In the genomic region with DNA sequence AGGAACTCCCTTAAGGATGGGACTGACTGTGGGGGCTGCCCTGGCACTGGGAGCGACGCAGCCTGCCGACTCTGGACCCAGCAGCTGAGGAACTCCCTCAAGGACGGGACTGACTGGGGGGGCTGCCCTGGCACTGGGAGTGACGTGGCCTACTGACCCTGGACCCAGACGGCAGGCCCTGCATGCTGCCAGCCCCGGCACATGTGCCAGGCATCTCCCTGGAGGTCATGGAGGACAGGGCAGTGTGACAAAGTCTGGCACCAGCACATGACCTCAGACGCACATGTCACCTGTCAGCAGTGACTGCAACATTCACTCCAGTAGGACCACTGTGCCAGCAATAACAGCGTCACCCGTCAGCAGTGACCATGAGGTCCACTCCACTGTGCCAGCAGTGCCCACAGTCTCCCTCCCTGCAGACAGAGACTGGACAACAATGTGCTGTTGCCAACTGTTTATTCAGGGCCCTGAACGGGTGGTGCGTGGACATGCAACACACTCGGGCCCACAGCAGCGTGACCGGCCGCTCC, we compare ENCODE assay signal across 21 cellular contexts. TPM values are rescaled to one million over a fixed set of nuclear protein-coding genes. Genes with fewer than 3 reads are reported as not detected.
DNase-seq lines count a peak whose midpoint lies in the region; ATAC-seq, FAIRE-seq and TF ChIP-seq lines count a peak whose summit lies in the region.
"Had no signal": no experiment of that assay in that cellular context is flagged by ENCODE, and none has a peak within 500 bp of the region (broad histone marks: within the 10 kb centered on the region; RNA-seq: fewer than 3 reads in every experiment).

No MANE protein-coding gene starts in this region.

- H4K8ac ChIP-seq in neuronal stem cell (ENCODE audit: low read depth, low read length): peak overlapping the region; percentile 89

- H3K79me2 ChIP-seq in K562 (ENCODE audit: control insufficient read depth, insufficient read depth, low read length) (peaks cover 26% of the 10 kb centered on the region), GM23338 (replicated peaks; ENCODE audit: insufficient read depth) (0 out of 2 replicates have a peak, but pooled peaks cover 5% of the 10 kb centered on the region)

- no peak overlapping the region for H2BK15ac ChIP-seq in neuronal stem cell (ENCODE audit: low read length)

- DNase-seq in K562 (ENCODE audit: extremely low read depth in 1 of 4, low spot score in 3 of 4) (no peak), heart left ventricle (peak; percentile 84 to 95 (median 87)), neuronal stem cell (ENCODE audit: low spot score) (no peak), tibial artery (peak; percentile 68 to 95), SW480 (ENCODE audit: low spot score) (no peak), GM23338 (ENCODE audit: low spot score) (no peak), NCI-H1092 treated with DMSO at 0.1 percent for 48 hours (lab: John Stamatoyannopoulos, UW) (no peak)
- DNase-seq: activated naive CD4-positive, alpha-beta T cell; effector memory CD8-positive, alpha-beta T cell; naive B cell; NCI-H1694; NCI-H524; SIG-M5; thyroid gland had no signal

- intact Hi-C loops in K562 (cut with micrococcal nuclease) (loop anchor here (5.0 kb wide), 1 partner anchor 93 kb away; a partner anchor contains a TSS), heart left ventricle (cut with DNase I) (loop anchor here in 9 of 10 donors (2.0 to 10.0 kb wide), 11 partner anchors 38 to 148 kb away; a partner anchor contains a TSS), tibial artery (cut with DNase I; ENCODE audit: low total_unique reads) (loop anchor here (5.0 kb wide), 2 partner anchors 53 to 148 kb away; a partner anchor contains a TSS)

- no peaks in the 10 kb centered on the region for H4K20me1 ChIP-seq in K562 (replicated peaks; ENCODE audit: control insufficient read depth, insufficient read depth, low read length)
- peaks cover 12% of the 10 kb centered on the region for H4K20me1 ChIP-seq in GM23338 (replicated peaks; ENCODE audit: insufficient read depth)

- no peak for TF ChIP-seq EP300 in K562 (IDR thresholded peaks at IDR 0.05; ENCODE audit: low read length)

- peak overlapping the region; percentile 2 for H3K23ac ChIP-seq in neuronal stem cell (ENCODE audit: low read depth, low read length, poor library complexity)

- 94% methylated on average over 11 of the region's 16 CpGs for WGBS in K562 (ENCODE audit: insufficient coverage, low coverage, missing lambda C conversion rate)
- 46 to 64% (median 51%) methylated on average over 7 to 16 of the region's 16 CpGs for WGBS in heart left ventricle, 4 donors
- no CpG with 5 or more reads among the region's 16 CpGs for WGBS in neuronal stem cell (ENCODE audit: extremely low coverage in 2 of 2, insufficient read length in 2 of 2, insufficient replicate concordance in 1 of 2), 2 donors

- no peak overlapping the region for H2AK5ac ChIP-seq in neuronal stem cell (ENCODE audit: low read depth, low read length)

- POLR2A ChIA-PET in K562 (lab: Yijun Ruan, JAX): interaction anchor here (0.6 to 1.8 kb wide), 2 partner anchors 14 to 29 kb away, joined by 3 to 4 read pairs; no protein-coding TSS in a partner anchor

- H2AFZ ChIP-seq in K562 (ENCODE audit: low read depth, low read length) (no peak overlapping the region), neuronal stem cell (ENCODE audit: low read length) (no peak overlapping the region), GM23338 (no peak overlapping the region)

- H3K9me2 ChIP-seq in GM23338 (ENCODE audit: insufficient read depth): no peaks in the 10 kb centered on the region

- 0 out of 2 replicates have a peak, but pooled peaks cover 3% of the 10 kb centered on the region for H3F3A ChIP-seq in GM23338 (replicated peaks; ENCODE audit: low read depth)

- H2BK12ac ChIP-seq in neuronal stem cell (ENCODE audit: low read length): no peak overlapping the region

- no peak overlapping the region for H3K4me3 Mint-ChIP-seq in GM23338
- H3K4me3 Mint-ChIP-seq: brain; effector memory CD8-positive, alpha-beta T cell had no signal

- no TSS peak for BruUV-seq in K562 (replicated peaks; lab: Mats Ljungman, UMichigan)

- H2BK120ac ChIP-seq in neuronal stem cell (ENCODE audit: low read depth, low read length): no peak overlapping the region

- peaks cover 10% of the 10 kb centered on the region for H3K27me3 Mint-ChIP-seq in GM23338 (ENCODE audit: insufficient read depth, low read depth, poor library complexity)
- H3K27me3 Mint-ChIP-seq: effector memory CD8-positive, alpha-beta T cell; naive B cell had no signal

- CTCF ChIA-PET in K562 (lab: Yijun Ruan, JAX; ENCODE audit: low intra/inter-chr PET ratio): no interaction called here

- no peak overlapping the region for H3K18ac ChIP-seq in neuronal stem cell (ENCODE audit: low read length)

- H3K4me3 ChIP-seq in K562 (no peak overlapping the region), heart left ventricle (peak overlapping the region in 1 of 12 donors; percentile 18), neuronal stem cell (ENCODE audit: low read length in 2 of 2) (peak overlapping the region in 1 of 2 donors; percentile 14), tibial artery (no peak overlapping the region), GM23338 (no peak overlapping the region)
- H3K4me3 ChIP-seq: HAP-1, thyroid gland had no signal

- ATAC-seq in K562: no peak
- ATAC-seq in heart left ventricle: peak; percentile 77 to 88 (median 84)
- no peak for ATAC-seq in HG03097 (IDR thresholded peaks at IDR 0.05; ENCODE audit: low FRiP score, unreplicated experiment)
- ATAC-seq in GM23338: no peak
- ATAC-seq: effector memory CD8-positive, alpha-beta T cell had no signal

- H3K9me3 ChIP-seq in K562 (replicated peaks; ENCODE audit: control insufficient read depth, insufficient read depth, low read depth, low read length): no peaks in the 10 kb centered on the region
- H3K9me3 ChIP-seq in heart left ventricle: no peaks in the 10 kb centered on the region
- peaks cover 0 to 4% of the 10 kb centered on the region in 2 donors for H3K9me3 ChIP-seq in neuronal stem cell (replicated peaks in 1 of 2; ENCODE audit: control insufficient read depth in 2 of 2, insufficient read depth in 1 of 2, low read depth in 1 of 2, low read length in 2 of 2)
- H3K9me3 ChIP-seq in tibial artery: no peaks in the 10 kb centered on the region
- H3K9me3 ChIP-seq: BE2C, HAP-1, thyroid gland had no signal

- no peak for TF ChIP-seq POLR2A in K562 (conservative IDR thresholded peaks at IDR 0.05)
- TF ChIP-seq POLR2A in heart left ventricle (IDR thresholded peaks at IDR 0.05): no peak

- in situ Hi-C loops in K562 (cut with MboI): no loop called here

- no peak overlapping the region for H3K4ac ChIP-seq in neuronal stem cell (ENCODE audit: low read length)

- no peak for TF ChIP-seq RAD21 in K562 (CRISPR knock-in tag; conservative IDR thresholded peaks at IDR 0.05 in 1 of 2, IDR thresholded peaks at IDR 0.05 in 1 of 2)

- peaks cover 40% of the 10 kb centered on the region for H3K36me3 Mint-ChIP-seq in GM23338 (ENCODE audit: low read depth)

- H3K27ac ChIP-seq in K562 (ENCODE audit: extremely low read depth, low read depth, low read length) (no peak overlapping the region), heart left ventricle (peak overlapping the region; percentile 47 to 98 (median 84)), neuronal stem cell (replicated peaks; ENCODE audit: low read length) (no peak overlapping the region), tibial artery (peak overlapping the region; percentile 71 to 78), GM23338 (ENCODE audit: low read depth) (no peak overlapping the region)
- H3K27ac ChIP-seq: thyroid gland had no signal

- H3K9me3 Mint-ChIP-seq in GM23338: no peaks in the 10 kb centered on the region
- H3K9me3 Mint-ChIP-seq: effector memory CD8-positive, alpha-beta T cell; naive B cell had no signal

- H3K9ac ChIP-seq in K562 (ENCODE audit: insufficient read depth in 1 of 2, low read depth in 2 of 2, low read length in 2 of 2) (no peak overlapping the region), neuronal stem cell (ENCODE audit: low read depth, low read length, poor library complexity) (no peak overlapping the region)

- TF ChIP-seq CTCF in K562 (IDR thresholded peaks at IDR 0.05 in 2 of 3, conservative IDR thresholded peaks at IDR 0.05 in 1 of 3; ENCODE audit: insufficient read depth in 2 of 3, low read depth in 1 of 3, low read length in 3 of 3): no peak
- no peak for TF ChIP-seq CTCF in heart left ventricle (IDR thresholded peaks at IDR 0.05)
- no peak for TF ChIP-seq CTCF in tibial artery (IDR thresholded peaks at IDR 0.05)
- no peak for TF ChIP-seq CTCF in GM23338 (conservative IDR thresholded peaks at IDR 0.05; ENCODE audit: low read depth in 2 of 2)

- peaks cover 3% of the 10 kb centered on the region for H3K9me1 ChIP-seq in K562 (ENCODE audit: control insufficient read depth, insufficient read depth, low read length)

- H4K91ac ChIP-seq in neuronal stem cell (ENCODE audit: low read depth, low read length, poor library complexity): no peak overlapping the region

- no peak overlapping the region for H3K27ac Mint-ChIP-seq in GM23338
- H3K27ac Mint-ChIP-seq: effector memory CD8-positive, alpha-beta T cell had no signal

- peaks cover 54% of the 10 kb centered on the region; the same call in 2 of the 3 replicates for H3K36me3 ChIP-seq in K562 (ENCODE audit: control insufficient read depth, insufficient read depth, low read length)
- H3K36me3 ChIP-seq in heart left ventricle: peaks cover 7 to 48% (median 32%) of the 10 kb centered on the region in 9 donors
- H3K36me3 ChIP-seq in neuronal stem cell (replicated peaks in 1 of 2; ENCODE audit: control insufficient read depth in 2 of 2, insufficient read depth in 2 of 2, low read length in 2 of 2): peaks cover 42 to 57% of the 10 kb centered on the region in 2 donors
- peaks cover 36 to 62% (median 45%) of the 10 kb centered on the region in 3 donors for H3K36me3 ChIP-seq in tibial artery
- H3K36me3 ChIP-seq in GM23338 (ENCODE audit: insufficient read depth): no peaks in the 10 kb centered on the region

- H3K4me1 Mint-ChIP-seq in GM23338: peaks cover 5% of the 10 kb centered on the region

- H3K79me1 ChIP-seq in neuronal stem cell (ENCODE audit: low read depth, low read length): peaks cover 27% of the 10 kb centered on the region

- FAIRE-seq in K562 (lab: Jason Lieb, UNC): no peak
- FAIRE-seq: GM19239 had no signal

- no peak overlapping the region for H3K14ac ChIP-seq in neuronal stem cell (ENCODE audit: low read length)

- peak overlapping the region; percentile 39 for H2BK5ac ChIP-seq in neuronal stem cell (ENCODE audit: low read length)

- H3K27me3 ChIP-seq in K562 (ENCODE audit: control insufficient read depth in 2 of 2, insufficient read depth in 2 of 2, low read length in 2 of 2) (no peaks in the 10 kb centered on the region), heart left ventricle (no peaks in the 10 kb centered on the region), neuronal stem cell (ENCODE audit: control insufficient read depth in 3 of 3, insufficient read depth in 3 of 3, low read depth in 1 of 3, low read length in 3 of 3) (no peaks in the 10 kb centered on the region), tibial artery (no peaks in the 10 kb centered on the region), GM23338 (ENCODE audit: insufficient read depth) (no peaks in the 10 kb centered on the region)
- H3K27me3 ChIP-seq: BE2C, thyroid gland had no signal

- H3K4me1 ChIP-seq in K562 (replicated peaks in 1 of 2; ENCODE audit: control insufficient read depth in 2 of 2, insufficient read depth in 2 of 2, low read length in 2 of 2): peaks cover 11 to 60% of the 10 kb centered on the region in 2 experiments
- peaks cover 7 to 44% (median 23%) of the 10 kb centered on the region in 12 donors for H3K4me1 ChIP-seq in heart left ventricle
- H3K4me1 ChIP-seq in neuronal stem cell (ENCODE audit: control insufficient read depth in 2 of 2, insufficient read depth in 1 of 2, low read depth in 1 of 2, low read length in 2 of 2): peaks cover 8% of the 10 kb centered on the region in 2 donors
- H3K4me1 ChIP-seq in tibial artery: peaks cover 0 to 37% (median 31%) of the 10 kb centered on the region in 4 donors
- no peaks in the 10 kb centered on the region; the same call in 1 of the 2 replicates for H3K4me1 ChIP-seq in GM23338 (ENCODE audit: insufficient read depth)
- H3K4me1 ChIP-seq: BE2C had no signal

- H3K4me2 ChIP-seq in K562 (ENCODE audit: insufficient read depth, low read length) (no peak overlapping the region), neuronal stem cell (ENCODE audit: insufficient read depth, low read length, poor library complexity, severe bottlenecking) (no peak overlapping the region), GM23338 (no peak overlapping the region)

RNA-seq across cellular contexts. Expression of a gene that starts 4.5 kb away (rescaled TPM):
- 30.2 and 159 TPM in 2 replicates for total RNA-seq in K562 (2011; cell fraction: chromatin; rRNA removed; ENCODE audit: low replicate concordance)
- 182 and 203 TPM in 2 replicates for total RNA-seq in K562 (2011; cell fraction: nucleolus; rRNA removed)
- 58.6 and 70.2 TPM in 2 replicates for total RNA-seq in K562 (2011; cell fraction: nucleoplasm; rRNA removed)
- total RNA-seq in K562 (2014; rRNA removed): 128 and 144 TPM in 2 replicates
- 3.2 and 6.1 TPM in 2 replicates for total RNA-seq in K562 (2014; rRNA removed; fragmentation: Illumina TruSeq; extraction: Trizol)
- 37.0 and 40.6 TPM in 2 replicates for total RNA-seq in K562 (2015; rRNA removed; fragmentation: Illumina TruSeq; extraction: Trizol)
- total RNA-seq in K562 (2021): 99.7 and 103 TPM in 2 replicates
- 37.5 and 55.5 TPM in 2 replicates for polyA plus RNA-seq in K562 (2011; rRNA removed)
- polyA plus RNA-seq in K562 (2011; cell fraction: cytosol; rRNA removed): 71.8 and 204 TPM in 2 replicates
- polyA plus RNA-seq in K562 (2011; cell fraction: nucleus; rRNA removed): 312 and 563 TPM in 2 replicates
- polyA plus RNA-seq in K562 (2012): 55.7 and 82.1 TPM in 2 replicates
- polyA plus RNA-seq in K562 (2014; fragmentation: Illumina TruSeq; extraction: Trizol): 10.8 and 36.2 TPM in 2 replicates
- 1 to 10 TPM in 1 of 2 experiments, under 1 TPM in 1; 0.21 to 1.2 TPM for polyA plus RNA-seq in K562 (2014; fragmentation: Nextera tagmentation; extraction: Ambion mirVana)
- 97.6 and 107 TPM in 2 replicates for polyA plus RNA-seq in K562 (2014; rRNA removed)
- 13.6 and 27.8 TPM in 2 replicates for polyA minus RNA-seq in K562 (2011; rRNA and poly(A)+ RNA removed)
- 66.5 and 87.7 TPM in 2 replicates for polyA minus RNA-seq in K562 (2011; cell fraction: cytosol; rRNA and poly(A)+ RNA removed)
- 82.3 and 93.4 TPM in 2 replicates for polyA minus RNA-seq in K562 (2011; cell fraction: nucleus; rRNA and poly(A)+ RNA removed)
- total RNA-seq in heart left ventricle: 100 to 1,000 TPM; 110 to 388 (median 147) TPM
- 100 to 1,000 TPM; 189 to 206 TPM for polyA plus RNA-seq in heart left ventricle
- 33.3 TPM for polyA plus RNA-seq in neuronal stem cell (2013, experiment 1 of 2)
- 31.2 TPM for polyA plus RNA-seq in neuronal stem cell (2013, experiment 2 of 2)
- 102 and 111 TPM in 2 replicates for total RNA-seq in GM23338 (2014; rRNA removed; shearing (Covaris generic))
- 27.0 and 27.9 TPM in 2 replicates for polyA plus RNA-seq in GM23338 (2016; fragmentation: Nextera tagmentation; extraction: Ambion mirVana)

RNA-seq across cellular contexts. Expression of a gene that starts 5.0 kb away (rescaled TPM):
- 3.8 and 8.4 TPM in 2 replicates for total RNA-seq in K562 (2011; cell fraction: chromatin; rRNA removed; ENCODE audit: low replicate concordance)
- total RNA-seq in K562 (2011; cell fraction: nucleolus; rRNA removed): 8.3 and 11.8 TPM in 2 replicates
- 3.4 and 4.7 TPM in 2 replicates for total RNA-seq in K562 (2011; cell fraction: nucleoplasm; rRNA removed)
- total RNA-seq in K562 (2014; rRNA removed): 2.7 and 3.0 TPM in 2 replicates
- total RNA-seq in K562 (2014; rRNA removed; fragmentation: Illumina TruSeq; extraction: Trizol): not detected in 2 replicates
- total RNA-seq in K562 (2015; rRNA removed; fragmentation: Illumina TruSeq; extraction: Trizol): 2.9 and 4.4 TPM in 2 replicates
- 4.3 and 5.9 TPM in 2 replicates for total RNA-seq in K562 (2021)
- 0.35 and 2.0 TPM in 2 replicates for polyA plus RNA-seq in K562 (2011; rRNA removed)
- 0.70 and 0.96 TPM in 2 replicates for polyA plus RNA-seq in K562 (2011; cell fraction: cytosol; rRNA removed)
- polyA plus RNA-seq in K562 (2011; cell fraction: nucleus; rRNA removed): 19.6 and 29.1 TPM in 2 replicates
- polyA plus RNA-seq in K562 (2012): 8.5 and 12.1 TPM in 2 replicates
- 0.59 and 1.3 TPM in 2 replicates for polyA plus RNA-seq in K562 (2014; fragmentation: Illumina TruSeq; extraction: Trizol)
- polyA plus RNA-seq in K562 (2014; fragmentation: Nextera tagmentation; extraction: Ambion mirVana): under 1 TPM in 1 of 2 experiments, not detected in 1; 0.38 TPM
- 1.9 and 4.0 TPM in 2 replicates for polyA plus RNA-seq in K562 (2014; rRNA removed)
- not detected in 2 replicates for polyA minus RNA-seq in K562 (2011; rRNA and poly(A)+ RNA removed)
- not detected in 2 replicates for polyA minus RNA-seq in K562 (2011; cell fraction: cytosol; rRNA and poly(A)+ RNA removed)
- 2.1 and 3.4 TPM in 2 replicates for polyA minus RNA-seq in K562 (2011; cell fraction: nucleus; rRNA and poly(A)+ RNA removed)
- total RNA-seq in heart left ventricle: 1 to 10 TPM in 7 of 9 donors, not detected in 2; 1.2 to 3.7 (median 1.5) TPM
- polyA plus RNA-seq in heart left ventricle: 1 to 10 TPM; 1.0 to 3.1 TPM
- 0.31 TPM for polyA plus RNA-seq in neuronal stem cell (2013, experiment 1 of 2)
- 0.22 TPM for polyA plus RNA-seq in neuronal stem cell (2013, experiment 2 of 2)
- total RNA-seq in GM23338 (2014; rRNA removed; shearing (Covaris generic)): not detected in 2 replicates
- polyA plus RNA-seq in GM23338 (2016; fragmentation: Nextera tagmentation; extraction: Ambion mirVana): not detected in 2 replicates
- total RNA-seq: lower leg skin had no signal

RNA-seq across cellular contexts. Expression of a gene that starts 12.0 kb away (rescaled TPM):
- total RNA-seq in K562 (2011; cell fraction: chromatin; rRNA removed; ENCODE audit: low replicate concordance): 1.3 TPM in 1 of 2 replicates, not detected in the other
- 0.67 and 0.92 TPM in 2 replicates for total RNA-seq in K562 (2011; cell fraction: nucleolus; rRNA removed)
- 0.51 TPM in 1 of 2 replicates, not detected in the other for total RNA-seq in K562 (2011; cell fraction: nucleoplasm; rRNA removed)
- total RNA-seq in K562 (2014; rRNA removed): not detected in 2 replicates
- not detected in 2 replicates for total RNA-seq in K562 (2014; rRNA removed; fragmentation: Illumina TruSeq; extraction: Trizol)
- total RNA-seq in K562 (2015; rRNA removed; fragmentation: Illumina TruSeq; extraction: Trizol): not detected in 2 replicates
- total RNA-seq in K562 (2021): not detected in 2 replicates
- polyA plus RNA-seq in K562 (2011; rRNA removed): 0.24 TPM in 1 of 2 replicates, not detected in the other
- polyA plus RNA-seq in K562 (2011; cell fraction: cytosol; rRNA removed): not detected in 2 replicates
- polyA plus RNA-seq in K562 (2011; cell fraction: nucleus; rRNA removed): 1.0 and 1.2 TPM in 2 replicates
- 0.32 and 0.35 TPM in 2 replicates for polyA plus RNA-seq in K562 (2012)
- not detected in 2 replicates for polyA plus RNA-seq in K562 (2014; fragmentation: Illumina TruSeq; extraction: Trizol)
- not detected for polyA plus RNA-seq in K562 (2014; fragmentation: Nextera tagmentation; extraction: Ambion mirVana)
- 0.05 TPM in 1 of 2 replicates, not detected in the other for polyA plus RNA-seq in K562 (2014; rRNA removed)
- polyA minus RNA-seq in K562 (2011; rRNA and poly(A)+ RNA removed): not detected in 2 replicates
- polyA minus RNA-seq in K562 (2011; cell fraction: cytosol; rRNA and poly(A)+ RNA removed): not detected in 2 replicates
- polyA minus RNA-seq in K562 (2011; cell fraction: nucleus; rRNA and poly(A)+ RNA removed): not detected in 2 replicates
- 10 to 100 TPM in 2 of 9 donors, 1 to 10 TPM in 7; 1.9 to 23.7 (median 6.4) TPM for total RNA-seq in heart left ventricle
- polyA plus RNA-seq in heart left ventricle: 1 to 10 TPM in 1 of 2 donors, under 1 TPM in 1; 0.46 to 3.9 TPM
- 0.07 TPM for polyA plus RNA-seq in neuronal stem cell (2013, experiment 1 of 2)
- 0.12 TPM for polyA plus RNA-seq in neuronal stem cell (2013, experiment 2 of 2)
- total RNA-seq in GM23338 (2014; rRNA removed; shearing (Covaris generic)): 0.69 and 2.6 TPM in 2 replicates
- 0.39 and 0.68 TPM in 2 replicates for polyA plus RNA-seq in GM23338 (2016; fragmentation: Nextera tagmentation; extraction: Ambion mirVana)
- total RNA-seq: lower leg skin had no signal

RNA-seq across cellular contexts. Expression of a gene that starts 37.2 kb away (rescaled TPM):
- total RNA-seq in K562 (2011; cell fraction: chromatin; rRNA removed; ENCODE audit: low replicate concordance): 1.9 and 6.7 TPM in 2 replicates
- 6.7 and 8.8 TPM in 2 replicates for total RNA-seq in K562 (2011; cell fraction: nucleolus; rRNA removed)
- total RNA-seq in K562 (2011; cell fraction: nucleoplasm; rRNA removed): 4.5 and 5.2 TPM in 2 replicates
- 5.2 and 7.4 TPM in 2 replicates for total RNA-seq in K562 (2014; rRNA removed)
- total RNA-seq in K562 (2014; rRNA removed; fragmentation: Illumina TruSeq; extraction: Trizol): 0.65 TPM in 1 of 2 replicates, not detected in the other
- total RNA-seq in K562 (2015; rRNA removed; fragmentation: Illumina TruSeq; extraction: Trizol): 2.0 and 2.9 TPM in 2 replicates
- total RNA-seq in K562 (2021): 4.6 and 4.7 TPM in 2 replicates
- 2.6 and 4.4 TPM in 2 replicates for polyA plus RNA-seq in K562 (2011; rRNA removed)
- polyA plus RNA-seq in K562 (2011; cell fraction: cytosol; rRNA removed): 5.3 and 10.5 TPM in 2 replicates
- polyA plus RNA-seq in K562 (2011; cell fraction: nucleus; rRNA removed): 23.2 and 26.0 TPM in 2 replicates
- polyA plus RNA-seq in K562 (2012): 8.5 and 12.1 TPM in 2 replicates
- 1.2 and 2.7 TPM in 2 replicates for polyA plus RNA-seq in K562 (2014; fragmentation: Illumina TruSeq; extraction: Trizol)
- under 1 TPM; 0.46 to 0.55 TPM for polyA plus RNA-seq in K562 (2014; fragmentation: Nextera tagmentation; extraction: Ambion mirVana)
- 7.0 and 7.1 TPM in 2 replicates for polyA plus RNA-seq in K562 (2014; rRNA removed)
- polyA minus RNA-seq in K562 (2011; rRNA and poly(A)+ RNA removed): 0.51 TPM in 1 of 2 replicates, not detected in the other
- 1.8 and 3.4 TPM in 2 replicates for polyA minus RNA-seq in K562 (2011; cell fraction: cytosol; rRNA and poly(A)+ RNA removed)
- 5.7 and 10.0 TPM in 2 replicates for polyA minus RNA-seq in K562 (2011; cell fraction: nucleus; rRNA and poly(A)+ RNA removed)
- total RNA-seq in heart left ventricle: 1,000 to 10,000 TPM; 1,152 to 4,769 (median 3,109) TPM
- 1,000 to 10,000 TPM; 2,982 to 5,295 TPM for polyA plus RNA-seq in heart left ventricle
- 0.33 TPM for polyA plus RNA-seq in neuronal stem cell (2013, experiment 1 of 2)
- 0.42 TPM for polyA plus RNA-seq in neuronal stem cell (2013, experiment 2 of 2)
- 1.9 TPM in 1 of 2 replicates, not detected in the other for total RNA-seq in GM23338 (2014; rRNA removed; shearing (Covaris generic))
- polyA plus RNA-seq in GM23338 (2016; fragmentation: Nextera tagmentation; extraction: Ambion mirVana): 3.1 and 5.9 TPM in 2 replicates
- total RNA-seq: HT-29 had no signal

RNA-seq across cellular contexts. Expression of a gene that starts 42.7 kb away (rescaled TPM):
- 3.1 and 3.4 TPM in 2 replicates for total RNA-seq in K562 (2011; cell fraction: chromatin; rRNA removed; ENCODE audit: low replicate concordance)
- total RNA-seq in K562 (2011; cell fraction: nucleolus; rRNA removed): 1.2 and 1.7 TPM in 2 replicates
- total RNA-seq in K562 (2011; cell fraction: nucleoplasm; rRNA removed): 3.5 and 4.7 TPM in 2 replicates
- total RNA-seq in K562 (2014; rRNA removed) (0.08 TPM in 1 of 2 replicates, not detected in the other), K562 (2014; rRNA removed; fragmentation: Illumina TruSeq; extraction: Trizol) (0.04 and 0.10 TPM in 2 replicates), K562 (2015; rRNA removed; fragmentation: Illumina TruSeq; extraction: Trizol) (not detected in 2 replicates), K562 (2021) (0.11 and 0.16 TPM in 2 replicates), heart left ventricle (10 to 100 TPM in 2 of 9 donors, 1 to 10 TPM in 5, under 1 TPM in 2; 0.16 to 14.9 (median 2.7) TPM)
- polyA plus RNA-seq in K562 (2011; rRNA removed) (0.04 and 0.14 TPM in 2 replicates), K562 (2014; fragmentation: Illumina TruSeq; extraction: Trizol) (0.04 TPM in 1 of 2 replicates, not detected in the other), K562 (2014; fragmentation: Nextera tagmentation; extraction: Ambion mirVana) (not detected), K562 (2014; rRNA removed) (0.11 and 0.12 TPM in 2 replicates), heart left ventricle (1 to 10 TPM in 1 of 2 donors, under 1 TPM in 1; 0.14 to 5.8 TPM), GM23338 (2016; fragmentation: Nextera tagmentation; extraction: Ambion mirVana) (0.11 and 0.14 TPM in 2 replicates)
- 0.21 TPM in 1 of 2 replicates, not detected in the other for polyA plus RNA-seq in K562 (2011; cell fraction: cytosol; rRNA removed)
- polyA plus RNA-seq in K562 (2011; cell fraction: nucleus; rRNA removed): 2.1 and 4.2 TPM in 2 replicates
- polyA plus RNA-seq in K562 (2012): 0.30 and 0.53 TPM in 2 replicates
- polyA minus RNA-seq in K562 (2011; rRNA and poly(A)+ RNA removed): 0.27 and 0.81 TPM in 2 replicates
- polyA minus RNA-seq in K562 (2011; cell fraction: cytosol; rRNA and poly(A)+ RNA removed): not detected in 2 replicates
- polyA minus RNA-seq in K562 (2011; cell fraction: nucleus; rRNA and poly(A)+ RNA removed): 1.3 and 2.4 TPM in 2 replicates
- polyA plus RNA-seq in neuronal stem cell (2013, experiment 1 of 2): 0.07 TPM
- polyA plus RNA-seq in neuronal stem cell (2013, experiment 2 of 2): 0.07 TPM
- not detected in 2 replicates for total RNA-seq in GM23338 (2014; rRNA removed; shearing (Covaris generic))
- total RNA-seq: HT-29 had no signal

Comparison
In these comparisons a context has a peak if more than half of its experiments do, and no peak if none do; other contexts are left out.
1. ATAC-seq: peak in heart left ventricle (4 of 4); none in K562 (single experiment), HG03097 (single experiment) and GM23338 (single experiment).
2. DNase-seq: peak in heart left ventricle (5 of 5) and tibial artery (2 of 2); none in K562 (0 of 4), neuronal stem cell (single experiment), SW480 (single experiment), GM23338 (single experiment) and NCI-H1092 treated with DMSO at 0.1 percent for 48 hours (single experiment).
3. H3K27ac ChIP-seq: peak in heart left ventricle (12 of 12) and tibial artery (2 of 2); none in K562 (single experiment), neuronal stem cell (single experiment) and GM23338 (single experiment).